ENCODE assay signal across 20 cellular contexts in genomic region chr11:44157019-44157418, GRCh38.
"Had no signal": no experiment of that assay in that cellular context is flagged by ENCODE, and none has a peak within 500 bp of the region (broad histone marks: within the 10 kb centered on the region; RNA-seq: fewer than 3 reads in every experiment).

No MANE protein-coding gene starts in this region.

- FAIRE-seq: colon, endothelial cell of umbilical vein, frontal cortex, islet of Langerhans had no signal

- H3K4me1 Mint-ChIP-seq: mesothelial cell of epicardium had no signal

- H3K4me3 ChIP-seq: coronary artery, dorsolateral prefrontal cortex, esophagus muscularis mucosa, gastroesophageal sphincter, heart right ventricle, left lung, lower lobe of right lung, mucosa of descending colon had no signal

- H3K9me3 ChIP-seq: esophagus muscularis mucosa, left lung, lower lobe of right lung, mucosa of descending colon had no signal

- H3K27ac ChIP-seq: coronary artery, dorsolateral prefrontal cortex, esophagus muscularis mucosa, foreskin keratinocyte, gastroesophageal sphincter, heart right ventricle, left lung, lower lobe of right lung had no signal

- ATAC-seq: foreskin keratinocyte, gastroesophageal sphincter, left cardiac atrium, left lung, lower lobe of right lung, mucosa of descending colon had no signal

- H3K27ac Mint-ChIP-seq: mesothelial cell of epicardium had no signal

- H3K4me3 Mint-ChIP-seq: mesothelial cell of epicardium had no signal

- H3K4me1 ChIP-seq: foreskin keratinocyte, left lung, lower lobe of right lung had no signal

- H3K27me3 ChIP-seq: dorsolateral prefrontal cortex, esophagus muscularis mucosa, foreskin keratinocyte, gastroesophageal sphincter, heart right ventricle, left lung had no signal

- DNase-seq: dermis blood vessel endothelial cell; dorsolateral prefrontal cortex; effector CD4-positive, alpha-beta T cell; effector memory CD4-positive, alpha-beta T cell; foreskin keratinocyte; hippocampal formation; left cardiac atrium; lower lobe of right lung; mesenchymal stem cell; mucosa of descending colon had no signal
